ENCODE assay signal across 8 cellular contexts in the genomic region with DNA sequence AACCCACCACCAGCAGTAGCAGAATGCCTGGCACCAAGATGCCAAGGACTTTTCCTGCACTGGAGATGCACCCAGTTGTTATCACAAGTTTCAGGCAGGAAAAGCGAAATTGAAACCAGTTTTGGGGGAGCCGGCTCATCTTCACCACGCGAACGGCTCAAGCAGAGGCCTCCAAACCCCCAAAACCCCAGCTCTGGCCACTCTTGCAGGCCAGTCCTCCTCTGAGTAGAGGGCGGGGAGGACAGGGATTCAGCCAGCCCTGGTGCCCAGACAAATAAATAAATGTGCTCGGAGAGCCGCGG. TPM values are rescaled to one million over a fixed set of nuclear protein-coding genes. Genes with fewer than 3 reads are reported as not detected.
DNase-seq lines count a peak whose midpoint lies in the region; ATAC-seq and TF ChIP-seq lines count a peak whose summit lies in the region.

No MANE protein-coding gene starts in this region.

- H3K4me3 Mint-ChIP-seq in type B pancreatic cell = peak overlapping the region; percentile 89

- H3K36me3 Mint-ChIP-seq in type B pancreatic cell = peaks cover 3% of the 10 kb centered on the region

- peak overlapping the region; percentile 74 for H3K27ac Mint-ChIP-seq in type B pancreatic cell

- WGBS in lung, 2 donors = 0 to 1% methylated on average over 9 of the region's 9 CpGs

- peak; percentile 41 for DNase-seq in Daoy (ENCODE audit: low read depth)
- peak; percentile 28 for DNase-seq in RKO (ENCODE audit: low spot score)
- peak; percentile 25 for DNase-seq in choroid plexus epithelial cell (ENCODE audit: low read depth)
- DNase-seq in lung (ENCODE audit: low spot score) = no peak
- no peak for DNase-seq in type B pancreatic cell (ENCODE audit: extremely low spot score, unreplicated experiment)
- DNase-seq in NCI-H2081 treated with DMSO at 0.1 percent for 48 hours (lab: John Stamatoyannopoulos, UW) = no peak
- DNase-seq in SKM-1 (lab: John Stamatoyannopoulos, UW; ENCODE audit: unreplicated experiment) = no peak

- ATAC-seq in GM21723 (IDR thresholded peaks at IDR 0.05; ENCODE audit: unreplicated experiment) (peak; percentile 6), lung (ENCODE audit: insufficient read depth, low FRiP score) (peak; percentile 1)

- H3K9me3 Mint-ChIP-seq in type B pancreatic cell = no peaks in the 10 kb centered on the region

- peak overlapping the region; percentile 88 for H3K4me3 ChIP-seq in choroid plexus epithelial cell (ENCODE audit: low read depth, low read length)
- H3K4me3 ChIP-seq in lung = peak overlapping the region; percentile 97

- peaks cover 0 to 4% of the 10 kb centered on the region in 2 donors for H3K4me1 ChIP-seq in lung (ENCODE audit: control insufficient read depth in 2 of 2, insufficient read depth in 2 of 2, low read length in 2 of 2)

- peaks cover 0 to 1% of the 10 kb centered on the region in 2 donors for H3K36me3 ChIP-seq in lung (ENCODE audit: control insufficient read depth in 2 of 2, insufficient read depth in 2 of 2, low read length in 2 of 2)

- TF ChIP-seq CTCF in choroid plexus epithelial cell (conservative IDR thresholded peaks at IDR 0.05; ENCODE audit: low read depth, low read length) = no peak
- no peak for TF ChIP-seq CTCF in lung (IDR thresholded peaks at IDR 0.05; ENCODE audit: control extremely low read depth, extremely low read depth)
- TF ChIP-seq CTCF in type B pancreatic cell (conservative IDR thresholded peaks at IDR 0.05) = no peak

- peaks cover 41% of the 10 kb centered on the region for H3K4me1 Mint-ChIP-seq in type B pancreatic cell (ENCODE audit: unreplicated experiment)

- H3K27me3 Mint-ChIP-seq in type B pancreatic cell = no peaks in the 10 kb centered on the region

- H3K9me3 ChIP-seq in lung (ENCODE audit: control insufficient read depth in 2 of 2, insufficient read depth in 1 of 2, low read length in 1 of 2) = no peaks in the 10 kb centered on the region

- peak overlapping the region; percentile 43 to 95 for H3K27ac ChIP-seq in lung (ENCODE audit: low read depth in 1 of 2, low read length in 1 of 2)

- H3K27me3 ChIP-seq in lung (ENCODE audit: control insufficient read depth, insufficient read depth) = no peaks in the 10 kb centered on the region

RNA-seq across cellular contexts. Expression of a gene that starts 0.3 kb away (rescaled TPM):
- total RNA-seq in Daoy (2014; rRNA removed; shearing (Covaris generic)) = 22.4 and 29.8 TPM in 2 replicates
- 10 to 100 TPM; 38.9 to 97.1 TPM for total RNA-seq in lung
- polyA plus RNA-seq in lung = 100 to 1,000 TPM in 1 of 2 donors, 10 to 100 TPM in 1; 44.9 to 129 TPM
- total RNA-seq in type B pancreatic cell (ENCODE audit: low replicate concordance) = 29.9 and 65.1 TPM in 2 replicates

RNA-seq across cellular contexts. Expression of a gene that starts 29.8 kb away (rescaled TPM):
- not detected in 2 replicates for total RNA-seq in Daoy (2014; rRNA removed; shearing (Covaris generic))
- total RNA-seq in lung = not detected
- not detected for polyA plus RNA-seq in lung
- total RNA-seq in type B pancreatic cell (ENCODE audit: low replicate concordance) = not detected in 2 replicates

RNA-seq across cellular contexts. Expression of a gene that starts 30.3 kb away (rescaled TPM):
- total RNA-seq in Daoy (2014; rRNA removed; shearing (Covaris generic)) = 4.6 TPM in 1 of 2 replicates, not detected in the other
- total RNA-seq in lung (100 to 1,000 TPM; 102 to 407 TPM), type B pancreatic cell (ENCODE audit: low replicate concordance) (58.5 and 74.7 TPM in 2 replicates)
- polyA plus RNA-seq in lung = 100 to 1,000 TPM; 214 to 418 TPM

RNA-seq across cellular contexts. Expression of a gene that starts 36.6 kb away (rescaled TPM):
- 164 and 188 TPM in 2 replicates for total RNA-seq in Daoy (2014; rRNA removed; shearing (Covaris generic))
- 10 to 100 TPM; 10.4 to 46.5 TPM for total RNA-seq in lung
- polyA plus RNA-seq in lung = 10 to 100 TPM; 45.1 to 64.7 TPM
- total RNA-seq in type B pancreatic cell (ENCODE audit: low replicate concordance) = 57.9 and 64.2 TPM in 2 replicates

RNA-seq across cellular contexts. Expression of a gene that starts 51.7 kb away (rescaled TPM):
- 5.6 and 9.0 TPM in 2 replicates for total RNA-seq in Daoy (2014; rRNA removed; shearing (Covaris generic))
- total RNA-seq in lung (10 to 100 TPM; 18.5 to 18.7 TPM), type B pancreatic cell (ENCODE audit: low replicate concordance) (19.0 and 20.8 TPM in 2 replicates)
- polyA plus RNA-seq in lung = 10 to 100 TPM; 10.3 to 14.8 TPM

Comparison
In these comparisons a context has a peak if more than half of its experiments do, and no peak if none do; other contexts are left out.
1. DNase-seq: peak in Daoy (single experiment), RKO (single experiment) and choroid plexus epithelial cell (single experiment); none in lung (single experiment), type B pancreatic cell (single experiment), NCI-H2081 treated with DMSO at 0.1 percent for 48 hours (single experiment) and SKM-1 (single experiment).
2. RNA of a gene that starts 30.3 kb away (total RNA-seq): 102 to 407 TPM in lung and 58.5 to 74.7 TPM in type B pancreatic cell; 4.6 TPM in Daoy; every median in the first group is over 10 times any median in the second.